ENCODE assay signal across 23 cellular contexts in the genomic region with DNA sequence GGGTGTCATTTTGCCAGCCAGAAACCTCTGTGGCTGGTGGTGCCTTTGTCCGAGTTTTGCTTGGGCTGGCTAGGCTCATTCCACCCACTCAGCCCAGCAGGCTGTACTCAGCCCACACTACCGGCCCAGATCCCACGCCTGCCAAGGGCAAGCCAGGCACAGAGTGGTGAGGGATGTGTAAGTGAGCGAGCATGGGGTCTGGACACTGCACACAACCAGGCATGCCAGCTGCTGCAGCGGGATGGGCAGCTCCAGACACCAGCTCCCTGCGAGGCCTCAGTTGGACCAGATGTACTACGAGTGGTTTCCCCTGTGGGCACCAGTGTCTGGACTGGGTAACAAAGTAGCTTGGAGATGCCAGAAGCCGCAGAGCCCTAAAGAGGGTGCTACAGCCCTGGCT.
"Had no signal": no experiment of that assay in that cellular context is flagged by ENCODE, and none has a peak within 500 bp of the region (broad histone marks: within the 10 kb centered on the region; RNA-seq: fewer than 3 reads in every experiment).

No MANE protein-coding gene starts in this region.

- H3K4me3 Mint-ChIP-seq: central memory CD8-positive, alpha-beta T cell; dendritic cell treated with granulocyte-macrophage colony-stimulating factor and Interleukin-4, amounts not matched to agents 40 ng/mL and 50 ng/mL, for 4 days; memory B cell; nephron progenitor cell; stimulated activated naive B cell treated with anti-CD40 and anti-IgM and Interleukin-4, amounts not matched to agents 10 μg/mL and 1 μg/mL and 100 μg/mL, for 72 hours; stimulated activated naive CD8-positive, alpha-beta T cell treated with anti-CD3 and anti-CD28 coated beads, Interleukin-15, amount 100 ng/mL, for 72 hours; type B pancreatic cell had no signal

- H3K27ac ChIP-seq: colonic mucosa, esophagus squamous epithelium, lower lobe of right lung, ovary, psoas muscle, sigmoid colon, thyroid gland had no signal

- H3K27ac Mint-ChIP-seq: dendritic cell treated with granulocyte-macrophage colony-stimulating factor and Interleukin-4, amounts not matched to agents 40 ng/mL and 50 ng/mL, for 4 days; memory B cell; nephron progenitor cell; stimulated activated naive B cell treated with anti-CD40 and anti-IgM and Interleukin-4, amounts not matched to agents 10 μg/mL and 1 μg/mL and 100 μg/mL, for 72 hours; stimulated activated naive CD8-positive, alpha-beta T cell treated with anti-CD3 and anti-CD28 coated beads, Interleukin-15, amount 100 ng/mL, for 72 hours; type B pancreatic cell had no signal

- H3K4me3 ChIP-seq: colonic mucosa, esophagus squamous epithelium, lower lobe of right lung, ovary, psoas muscle, sigmoid colon, thyroid gland had no signal

- DNase-seq: colonic mucosa; effector CD8-positive, alpha-beta T cell; erythroblast; esophagus squamous epithelium; foreskin melanocyte; left ventricle myocardium superior; lower lobe of right lung; nephron progenitor cell; occipital lobe; ovary; posterior cingulate gyrus; psoas muscle; right cardiac atrium; sigmoid colon; stimulated activated CD4-positive, alpha-beta T cell treated with anti-CD3 and anti-CD28 coated beads, Interleukin-2, amount 100 ng/mL, for 24 hours; stimulated activated CD4-positive, alpha-beta T cell treated with anti-CD3 and anti-CD28 coated beads, Interleukin-4, amount 100 ng/mL, for 24 hours; stimulated activated naive B cell treated with anti-CD40 and anti-IgM and Interleukin-4, amounts not matched to agents 10 μg/mL and 1 μg/mL and 100 μg/mL, for 72 hours; stimulated activated naive CD8-positive, alpha-beta T cell treated with anti-CD3 and anti-CD28 coated beads, Interleukin-15, amount 100 ng/mL, for 72 hours; thyroid gland had no signal

- H3K9me3 ChIP-seq: colonic mucosa, esophagus squamous epithelium, lower lobe of right lung, ovary, psoas muscle, sigmoid colon, thyroid gland had no signal

- H3K27me3 Mint-ChIP-seq: dendritic cell treated with granulocyte-macrophage colony-stimulating factor and Interleukin-4, amounts not matched to agents 40 ng/mL and 50 ng/mL, for 4 days; type B pancreatic cell had no signal

- H3K36me3 ChIP-seq: colonic mucosa, esophagus squamous epithelium, lower lobe of right lung, ovary, sigmoid colon, thyroid gland had no signal

- ATAC-seq: left ventricle myocardium superior; psoas muscle; right cardiac atrium; stimulated activated naive B cell treated with anti-CD40 and anti-IgM and Interleukin-4, amounts not matched to agents 10 μg/mL and 1 μg/mL and 100 μg/mL, for 72 hours had no signal

- H3K4me1 ChIP-seq: colonic mucosa, esophagus squamous epithelium, lower lobe of right lung, psoas muscle, sigmoid colon, thyroid gland had no signal

- H3K4me1 Mint-ChIP-seq: central memory CD8-positive, alpha-beta T cell; memory B cell; nephron progenitor cell; stimulated activated naive CD8-positive, alpha-beta T cell treated with anti-CD3 and anti-CD28 coated beads, Interleukin-15, amount 100 ng/mL, for 72 hours had no signal

- H3K9me3 Mint-ChIP-seq: central memory CD8-positive, alpha-beta T cell; dendritic cell treated with granulocyte-macrophage colony-stimulating factor and Interleukin-4, amounts not matched to agents 40 ng/mL and 50 ng/mL, for 4 days; memory B cell; nephron progenitor cell; stimulated activated naive B cell treated with anti-CD40 and anti-IgM and Interleukin-4, amounts not matched to agents 10 μg/mL and 1 μg/mL and 100 μg/mL, for 72 hours; stimulated activated naive CD8-positive, alpha-beta T cell treated with anti-CD3 and anti-CD28 coated beads, Interleukin-15, amount 100 ng/mL, for 72 hours had no signal

- H3K36me3 Mint-ChIP-seq: memory B cell; stimulated activated naive B cell treated with anti-CD40 and anti-IgM and Interleukin-4, amounts not matched to agents 10 μg/mL and 1 μg/mL and 100 μg/mL, for 72 hours; type B pancreatic cell had no signal

- H3K27me3 ChIP-seq: colonic mucosa, ovary, sigmoid colon, thyroid gland had no signal
